In genomic region chr15:67415186-67415585, GRCh38 we compare ENCODE assay signal across 22 cellular contexts.
"Had no signal": no experiment of that assay in that cellular context is flagged by ENCODE, and none has a peak within 500 bp of the region (broad histone marks: within the 10 kb centered on the region; RNA-seq: fewer than 3 reads in every experiment).

No MANE protein-coding gene starts in this region.

- H3K4me1 Mint-ChIP-seq: activated CD4-positive, alpha-beta T cell treated with anti-CD3 and anti-CD28 coated beads, Interleukin-2, amount 10 ng/mL, durations not matched to agents 7 days and 5 days; stimulated activated memory B cell treated with anti-CD40 and anti-IgM and Interleukin-4, amounts not matched to agents 10 μg/mL and 1 μg/mL and 100 μg/mL, for 72 hours had no signal

- H3K4me1 ChIP-seq: ascending aorta, breast epithelium, gastroesophageal sphincter, pancreas, testis, upper lobe of left lung had no signal

- ATAC-seq: activated CD8-positive, alpha-beta T cell treated with anti-CD3 and anti-CD28 coated beads, Interleukin-2, amount 10 ng/mL, durations not matched to agents 7 days and 5 days; activated T-cell treated with anti-CD3 and anti-CD28 coated beads, Interleukin-2, amount 50 U/mL, for 4 hours; esophagus mucosa; gastroesophageal sphincter; left lobe of liver; pancreas; sciatic nerve; SK-N-SH treated with all-trans-retinoic acid at 6 μM for 48 hours; stimulated activated memory B cell treated with anti-CD40 and anti-IgM and Interleukin-4, amounts not matched to agents 10 μg/mL and 1 μg/mL and 100 μg/mL, for 72 hours; T-cell had no signal

- H3K9me3 Mint-ChIP-seq: activated naive CD4-positive, alpha-beta T cell treated with anti-CD3 and anti-CD28 coated beads, Interleukin-2, amount 10 ng/mL, durations not matched to agents 7 days and 5 days; activated T-cell treated with anti-CD3 and anti-CD28 coated beads, Interleukin-2, amount 50 U/mL, for 4 hours; dendritic cell treated with granulocyte-macrophage colony-stimulating factor and Interleukin-4, amounts not matched to agents 40 ng/mL and 50 ng/mL, for 4 days; mesothelial cell of epicardium; neural crest cell; stimulated activated memory B cell treated with anti-CD40 and anti-IgM and Interleukin-4, amounts not matched to agents 10 μg/mL and 1 μg/mL and 100 μg/mL, for 72 hours; T-cell had no signal

- DNase-seq: activated CD4-positive, alpha-beta T cell treated with anti-CD3 and anti-CD28 coated beads, Interleukin-2, amount 10 ng/mL, durations not matched to agents 7 days and 5 days; activated CD8-positive, alpha-beta T cell treated with anti-CD3 and anti-CD28 coated beads, Interleukin-2, amount 10 ng/mL, durations not matched to agents 7 days and 5 days; activated naive CD4-positive, alpha-beta T cell treated with anti-CD3 and anti-CD28 coated beads, Interleukin-2, amount 10 ng/mL, durations not matched to agents 7 days and 5 days; activated T-cell treated with anti-CD3 and anti-CD28 coated beads, Interleukin-2, amount 50 U/mL, for 4 hours; effector CD8-positive, alpha-beta T cell; pancreas; stimulated activated CD4-positive, alpha-beta T cell treated with anti-CD3 and anti-CD28 coated beads, Interleukin-4, amount 100 ng/mL, for 24 hours; T-cell; testis; upper lobe of left lung had no signal

- H3K36me3 Mint-ChIP-seq: activated naive CD4-positive, alpha-beta T cell treated with anti-CD3 and anti-CD28 coated beads, Interleukin-2, amount 10 ng/mL, durations not matched to agents 7 days and 5 days; mesothelial cell of epicardium had no signal

- H3K4me3 ChIP-seq: ascending aorta, breast epithelium, gastroesophageal sphincter, lung, pancreas, testis, upper lobe of left lung had no signal

- H3K36me3 ChIP-seq: ascending aorta, breast epithelium, gastroesophageal sphincter, pancreas, upper lobe of left lung had no signal

- H3K27ac Mint-ChIP-seq: activated CD4-positive, alpha-beta T cell treated with anti-CD3 and anti-CD28 coated beads, Interleukin-2, amount 10 ng/mL, durations not matched to agents 7 days and 5 days; activated CD8-positive, alpha-beta T cell treated with anti-CD3 and anti-CD28 coated beads, Interleukin-2, amount 10 ng/mL, durations not matched to agents 7 days and 5 days; activated naive CD4-positive, alpha-beta T cell treated with anti-CD3 and anti-CD28 coated beads, Interleukin-2, amount 10 ng/mL, durations not matched to agents 7 days and 5 days; dendritic cell treated with granulocyte-macrophage colony-stimulating factor and Interleukin-4, amounts not matched to agents 40 ng/mL and 50 ng/mL, for 4 days; mesothelial cell of epicardium; stimulated activated memory B cell treated with anti-CD40 and anti-IgM and Interleukin-4, amounts not matched to agents 10 μg/mL and 1 μg/mL and 100 μg/mL, for 72 hours; T-cell had no signal

- H3K4me3 Mint-ChIP-seq: activated CD4-positive, alpha-beta T cell treated with anti-CD3 and anti-CD28 coated beads, Interleukin-2, amount 10 ng/mL, durations not matched to agents 7 days and 5 days; activated CD8-positive, alpha-beta T cell treated with anti-CD3 and anti-CD28 coated beads, Interleukin-2, amount 10 ng/mL, durations not matched to agents 7 days and 5 days; activated naive CD4-positive, alpha-beta T cell treated with anti-CD3 and anti-CD28 coated beads, Interleukin-2, amount 10 ng/mL, durations not matched to agents 7 days and 5 days; activated T-cell treated with anti-CD3 and anti-CD28 coated beads, Interleukin-2, amount 50 U/mL, for 4 hours; dendritic cell treated with granulocyte-macrophage colony-stimulating factor and Interleukin-4, amounts not matched to agents 40 ng/mL and 50 ng/mL, for 4 days; mesothelial cell of epicardium; neural crest cell; stimulated activated memory B cell treated with anti-CD40 and anti-IgM and Interleukin-4, amounts not matched to agents 10 μg/mL and 1 μg/mL and 100 μg/mL, for 72 hours; T-cell had no signal

- H3K9me3 ChIP-seq: ascending aorta, breast epithelium, gastroesophageal sphincter, pancreas, testis, upper lobe of left lung had no signal

- H3K27me3 Mint-ChIP-seq: activated CD4-positive, alpha-beta T cell treated with anti-CD3 and anti-CD28 coated beads, Interleukin-2, amount 10 ng/mL, durations not matched to agents 7 days and 5 days; activated naive CD4-positive, alpha-beta T cell treated with anti-CD3 and anti-CD28 coated beads, Interleukin-2, amount 10 ng/mL, durations not matched to agents 7 days and 5 days; stimulated activated memory B cell treated with anti-CD40 and anti-IgM and Interleukin-4, amounts not matched to agents 10 μg/mL and 1 μg/mL and 100 μg/mL, for 72 hours; T-cell had no signal

- H3K27me3 ChIP-seq: ascending aorta, breast epithelium, gastroesophageal sphincter, pancreas, testis, upper lobe of left lung had no signal

- H3K27ac ChIP-seq: ascending aorta, breast epithelium, gastroesophageal sphincter, pancreas, testis, upper lobe of left lung had no signal
